Comparison of ENCODE assay signal across 8 cellular contexts in genomic region chr15:45532892-45533291, GRCh38. TPM values are rescaled to one million over a fixed set of nuclear protein-coding genes. Genes with fewer than 3 reads are reported as not detected.
DNase-seq lines count a peak whose midpoint lies in the region; TF ChIP-seq lines count a peak whose summit lies in the region.
"Not testable (repeated sequence)": the region's sequence is repeated elsewhere in the genome, so short reads cannot be mapped to it uniquely, and the experiment has no call there.

No MANE protein-coding gene starts in this region.

- H3K9me3 ChIP-seq in GM23248 (ENCODE audit: low read depth); trophoblast cell (ENCODE audit: insufficient read depth, low read depth, low read length): not testable (repeated sequence)

- not testable (repeated sequence) for H3K79me1 ChIP-seq in trophoblast cell (ENCODE audit: low read length)

- H3K27me3 ChIP-seq in GM23248 (replicated peaks; ENCODE audit: insufficient read depth); trophoblast cell (ENCODE audit: insufficient read depth, low read length): not testable (repeated sequence)

- H2BK12ac ChIP-seq in trophoblast cell (ENCODE audit: low read length) = not testable (repeated sequence)

- not testable (repeated sequence) for H2BK120ac ChIP-seq in trophoblast cell (ENCODE audit: insufficient read depth, low read length, poor library complexity)

- not testable (repeated sequence) for H3K18ac ChIP-seq in trophoblast cell (ENCODE audit: low read length)

- H3K4me2 ChIP-seq in GM23248 (ENCODE audit: unreplicated experiment); trophoblast cell (ENCODE audit: low read length): not testable (repeated sequence)

- H3K79me2 ChIP-seq in GM23248 (ENCODE audit: insufficient read depth); trophoblast cell (ENCODE audit: control insufficient read depth, insufficient read depth, low read length, poor library complexity): not testable (repeated sequence)

- DNase-seq in AG10803 (ENCODE audit: low read depth) (peak; percentile 9), GM23248 (peak; percentile 25), M059J (ENCODE audit: low read depth) (peak; percentile 45), RPMI7951 (ENCODE audit: low read depth) (peak; percentile 17), astrocyte of the hippocampus (ENCODE audit: low read depth, low spot score) (peak; percentile 16), epithelial cell of esophagus (ENCODE audit: low read depth) (peak; percentile 27), islet precursor cell (peak; percentile 72), trophoblast cell (peak; percentile 83 to 86)

- not testable (repeated sequence) for H3K14ac ChIP-seq in trophoblast cell (ENCODE audit: low read length)

- H3K27ac ChIP-seq in GM23248; trophoblast cell (ENCODE audit: low read depth, low read length): not testable (repeated sequence)

- not testable (repeated sequence) for H4K12ac ChIP-seq in trophoblast cell (ENCODE audit: low read depth, low read length)

- H3K4me1 ChIP-seq in GM23248 (ENCODE audit: insufficient read depth); trophoblast cell (ENCODE audit: control insufficient read depth in 1 of 2, insufficient read depth in 2 of 2, low read length in 2 of 2): not testable (repeated sequence)

- not testable (repeated sequence) for H3K9me2 ChIP-seq in GM23248 (ENCODE audit: insufficient read depth)

- in situ Hi-C loops in GM23248 (cut with MboI) = not testable (repeated sequence)

- not testable (repeated sequence) for H2BK5ac ChIP-seq in trophoblast cell (ENCODE audit: low read depth, low read length, poor library complexity)

- H4K91ac ChIP-seq in trophoblast cell (ENCODE audit: low read depth, low read length) = peak overlapping the region; percentile 24

- H3K9ac ChIP-seq in GM23248; trophoblast cell (ENCODE audit: low read length): not testable (repeated sequence)

- TF ChIP-seq CTCF in AG10803 (conservative IDR thresholded peaks at IDR 0.05; ENCODE audit: low read length); epithelial cell of esophagus (IDR thresholded peaks at IDR 0.05; ENCODE audit: insufficient read depth, low read depth, low read length, missing control alignments): not testable (repeated sequence)

- not testable (repeated sequence) for H2AFZ ChIP-seq in GM23248; trophoblast cell (ENCODE audit: insufficient read depth, low read length, poor library complexity)

- H3K4ac ChIP-seq in trophoblast cell (ENCODE audit: low read depth, low read length) = not testable (repeated sequence)

- peak overlapping the region; percentile 77 for H4K8ac ChIP-seq in trophoblast cell (ENCODE audit: low read depth, low read length)

- WGBS in GM23248 (ENCODE audit: low coverage in 1 of 2, low lambda C conversion rate in 2 of 2, missing lambda C conversion rate in 2 of 2), 2 experiments = 50 to 51% methylated on average over 3 of the region's 3 CpGs
- WGBS in trophoblast cell (ENCODE audit: extremely low coverage, insufficient coverage, insufficient read length) = no CpG with 5 or more reads among the region's 3 CpGs

- not testable (repeated sequence) for H2AK5ac ChIP-seq in trophoblast cell (ENCODE audit: low read length)

- H3K23ac ChIP-seq in trophoblast cell (ENCODE audit: low read length) = not testable (repeated sequence)

- not testable (repeated sequence) for H3K36me3 ChIP-seq in GM23248 (ENCODE audit: low read depth); trophoblast cell (ENCODE audit: control insufficient read depth in 1 of 2, insufficient read depth in 2 of 2, low read length in 2 of 2)

- not testable (repeated sequence) for H4K20me1 ChIP-seq in GM23248 (ENCODE audit: insufficient read depth)

- not testable (repeated sequence) for H3F3A ChIP-seq in GM23248 (ENCODE audit: insufficient read depth)

- not testable (repeated sequence) for H3K4me3 ChIP-seq in AG10803 (ENCODE audit: low read length); GM23248; epithelial cell of esophagus (ENCODE audit: low read length); trophoblast cell (ENCODE audit: low read depth, low read length)

RNA-seq across cellular contexts. Expression of gene SLC30A4, which starts 10.3 kb away (rescaled TPM):
- 6.5 and 7.8 TPM in 2 replicates for total RNA-seq in GM23248 (2014; rRNA removed; shearing (Covaris generic))
- polyA plus RNA-seq in GM23248 (2016; fragmentation: Nextera tagmentation; extraction: Ambion mirVana) = 6.3 and 6.4 TPM in 2 replicates
- 3.3 and 5.0 TPM in 2 replicates for total RNA-seq in M059J (2014; rRNA removed; shearing (Covaris generic))
- 5.9 and 6.5 TPM in 2 replicates for total RNA-seq in RPMI7951 (2014; rRNA removed; shearing (Covaris generic))
- polyA plus RNA-seq in trophoblast cell (2013) = 0.36 and 0.42 TPM in 2 replicates

RNA-seq across cellular contexts. Expression of gene BLOC1S6, which starts 54.3 kb away (rescaled TPM):
- total RNA-seq in GM23248 (2014; rRNA removed; shearing (Covaris generic)) = 68.4 and 79.4 TPM in 2 replicates
- 46.3 and 47.6 TPM in 2 replicates for polyA plus RNA-seq in GM23248 (2016; fragmentation: Nextera tagmentation; extraction: Ambion mirVana)
- total RNA-seq in M059J (2014; rRNA removed; shearing (Covaris generic)) = 30.7 and 48.3 TPM in 2 replicates
- total RNA-seq in RPMI7951 (2014; rRNA removed; shearing (Covaris generic)) = 84.9 and 93.5 TPM in 2 replicates
- 17.4 and 17.8 TPM in 2 replicates for polyA plus RNA-seq in trophoblast cell (2013)

Comparison
In these comparisons a context has a peak if more than half of its experiments do, and no peak if none do; other contexts are left out.
1. DNase-seq: peak in every context shown above with its lines; median percentile 84 in trophoblast cell; 72 in islet precursor cell; 45 in M059J; 27 in epithelial cell of esophagus; 25 in GM23248; 17 in RPMI7951; 16 in astrocyte of the hippocampus; 9 in AG10803.